8 cellular contexts compared by ENCODE assay signal in the genomic region with DNA sequence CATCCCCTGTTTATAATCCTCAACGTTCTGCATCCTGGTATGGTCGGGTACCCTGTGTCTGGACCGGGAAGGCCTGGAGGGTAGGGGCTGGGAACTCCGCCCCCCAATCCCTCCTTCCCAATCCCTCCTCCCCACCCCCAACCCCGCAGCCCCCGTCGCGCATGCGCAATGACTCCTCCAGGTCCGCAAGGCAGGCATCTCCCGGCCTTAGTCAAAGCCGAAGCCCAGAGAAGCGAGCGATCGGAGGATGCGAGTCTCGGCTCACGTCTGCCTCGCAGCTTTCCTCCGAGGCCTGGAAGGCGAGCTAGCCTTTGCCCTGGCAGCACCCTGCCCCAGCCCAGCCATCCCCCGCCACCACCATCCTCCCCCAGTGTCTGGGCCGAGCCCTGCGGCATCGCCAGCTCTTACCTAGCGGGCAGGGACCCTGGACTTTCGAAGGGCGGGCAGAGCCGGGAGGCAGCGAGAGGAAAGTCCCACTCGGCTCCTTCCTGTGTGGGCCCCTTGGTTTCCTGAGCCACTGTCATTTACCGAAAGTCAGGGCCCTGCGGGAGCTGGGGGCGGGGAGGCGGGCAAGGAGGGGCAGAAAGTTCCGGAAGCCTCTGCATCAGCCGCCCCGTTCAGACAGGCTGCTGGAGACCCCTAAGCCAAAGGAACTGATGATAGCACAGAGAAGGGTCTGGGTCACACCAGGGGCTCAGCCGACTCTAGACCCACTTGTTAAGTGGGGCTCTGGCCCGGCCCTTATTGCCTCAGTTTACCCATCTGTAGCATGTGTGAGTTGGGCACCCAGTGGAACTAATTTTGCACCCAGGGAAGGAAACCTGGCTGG. TPM values are rescaled to one million over a fixed set of nuclear protein-coding genes. Genes with fewer than 3 reads are reported as not detected.
A peak's percentile ranks its signal among the peaks of the same experiment; 100 is the strongest.
DNase-seq lines count a peak whose midpoint lies in the region; ATAC-seq lines count a peak whose summit lies in the region.

A gene (minus strand): TSS at position 445 of the 829 bp plus-strand sequence. CDS start 3,565 bp downstream, outside the sequence.

- ATAC-seq in GM18870 (IDR thresholded peaks at IDR 0.05; ENCODE audit: unreplicated experiment): peak; percentile 53
- peak; percentile 68 for ATAC-seq in HG03439 (IDR thresholded peaks at IDR 0.05; ENCODE audit: unreplicated experiment)
- peak; percentile 52 for ATAC-seq in left colon
- ATAC-seq in HG03025 (IDR thresholded peaks at IDR 0.05; ENCODE audit: low FRiP score, unreplicated experiment): no peak

- intact Hi-C loops in left colon (cut with DNase I, micrococcal nuclease): no loop called here

- DNase-seq in activated CD4-positive, CD25-positive, alpha-beta regulatory T cell treated with anti-CD3 and anti-CD28 coated beads, Interleukin-2, amount 50 U/mL, for 72 hours: peak; percentile 78
- peak; percentile 83 for DNase-seq in central memory CD4-positive, alpha-beta T cell
- DNase-seq in left colon: peak in 1 of 2 donors; percentile 61
- DNase-seq in stimulated activated CD4-positive, alpha-beta T cell treated with anti-CD3 and anti-CD28 coated beads, Interleukin-1b, Interleukin-23, amount 100 ng/mL, for 4 hours (ENCODE audit: low read depth in 2 of 2): peak; percentile 81 to 83
- DNase-seq in SIG-M5 treated with dmso at 0.1 percent for 504 hours (lab: John Stamatoyannopoulos, UW; ENCODE audit: unreplicated experiment): no peak

RNA-seq across cellular contexts. Expression of the gene that starts here (rescaled TPM):
- 1 to 10 TPM; 2.7 to 3.7 TPM for total RNA-seq in left colon
